11 cellular contexts compared by ENCODE assay signal in genomic region chrX:72554448-72555140, GRCh38. TPM values are rescaled to one million over a fixed set of nuclear protein-coding genes. Genes with fewer than 3 reads are reported as not detected.
DNase-seq lines count a peak whose midpoint lies in the region; ATAC-seq and TF ChIP-seq lines count a peak whose summit lies in the region.
"Had no signal": no experiment of that assay in that cellular context is flagged by ENCODE, and none has a peak within 500 bp of the region (broad histone marks: within the 10 kb centered on the region; RNA-seq: fewer than 3 reads in every experiment).

No MANE protein-coding gene starts in this region.

- H3K27me3 ChIP-seq in GM06990 (replicated peaks; ENCODE audit: control insufficient read depth, insufficient read depth, low read length) (no peaks in the 10 kb centered on the region), ascending aorta (no peaks in the 10 kb centered on the region)
- no peaks in the 10 kb centered on the region for H3K27me3 ChIP-seq in CD8-positive, alpha-beta T cell (ENCODE audit: insufficient read depth, low read length)

- H3K27ac Mint-ChIP-seq in CD8-positive, alpha-beta T cell, result no peak overlapping the region
- H3K27ac Mint-ChIP-seq: natural killer cell had no signal

- no peak overlapping the region for H3K4me3 Mint-ChIP-seq in CD8-positive, alpha-beta T cell
- H3K4me3 Mint-ChIP-seq: natural killer cell had no signal

- no peaks in the 10 kb centered on the region; the same call in 1 of the 2 replicates for H3K36me3 ChIP-seq in GM06990 (ENCODE audit: control insufficient read depth, insufficient read depth, low read length)
- H3K36me3 ChIP-seq in ascending aorta, result no peaks in the 10 kb centered on the region
- H3K36me3 ChIP-seq in mesodermal cell (ENCODE audit: control insufficient read depth, insufficient read depth, low read length), result no peaks in the 10 kb centered on the region
- H3K36me3 ChIP-seq in CD8-positive, alpha-beta T cell (ENCODE audit: insufficient read depth, low read length), result no peaks in the 10 kb centered on the region
- H3K36me3 ChIP-seq: heart left ventricle had no signal

- ATAC-seq in CD8-positive, alpha-beta T cell, result no peak
- ATAC-seq: natural killer cell had no signal

- POLR2A ChIA-PET in CD8-positive, alpha-beta T cell (lab: Charles Lee), result no interaction called here

- TF ChIP-seq CTCF in GM06990 (IDR thresholded peaks at IDR 0.05; ENCODE audit: insufficient read depth, low read length, poor library complexity, severe bottlenecking) (peak; percentile 9), ascending aorta (IDR thresholded peaks at IDR 0.05) (no peak)
- TF ChIP-seq CTCF in CD8-positive, alpha-beta T cell (IDR thresholded peaks at IDR 0.05), result no peak

- H3K9me3 Mint-ChIP-seq in CD8-positive, alpha-beta T cell, result no peaks in the 10 kb centered on the region
- H3K9me3 Mint-ChIP-seq: natural killer cell had no signal

- WGBS in mesodermal cell (ENCODE audit: insufficient coverage in 2 of 2), 2 experiments, result 6 to 15% methylated on average over 3 of the region's 16 CpGs

- H3K9me3 ChIP-seq in ascending aorta (no peaks in the 10 kb centered on the region), mesodermal cell (ENCODE audit: control insufficient read depth, low read length) (no peaks in the 10 kb centered on the region)
- H3K9me3 ChIP-seq in CD8-positive, alpha-beta T cell (ENCODE audit: low read length), result no peaks in the 10 kb centered on the region
- H3K9me3 ChIP-seq: heart left ventricle had no signal

- CTCF ChIA-PET in CD8-positive, alpha-beta T cell (lab: Charles Lee), result interaction anchor here (0.7 kb wide), 1 partner anchor 11 kb away, joined by 4 read pairs; no protein-coding TSS in a partner anchor

- H3K4me1 ChIP-seq in ascending aorta (peaks cover 0 to 5% of the 10 kb centered on the region in 2 donors), mesodermal cell (ENCODE audit: control insufficient read depth, insufficient read depth, low read length, poor library complexity, severe bottlenecking) (no peaks in the 10 kb centered on the region)
- H3K4me1 ChIP-seq in CD8-positive, alpha-beta T cell (ENCODE audit: insufficient read depth, low read length), result no peaks in the 10 kb centered on the region

- peak overlapping the region; percentile 11 to 63 for H3K27ac ChIP-seq in ascending aorta
- H3K27ac ChIP-seq in mesodermal cell (ENCODE audit: low read depth, low read length, severe bottlenecking), result peak overlapping the region; percentile 49
- H3K27ac ChIP-seq in CD8-positive, alpha-beta T cell (ENCODE audit: low read depth, low read length), result no peak overlapping the region
- H3K27ac ChIP-seq: heart left ventricle had no signal

- intact Hi-C loops in ascending aorta (cut with DNase I), result no loop called here
- intact Hi-C loops in CD8-positive, alpha-beta T cell (cut with DNase I, micrococcal nuclease), result no loop called here

- H3K27me3 Mint-ChIP-seq in CD8-positive, alpha-beta T cell (ENCODE audit: low read depth), result no peaks in the 10 kb centered on the region

- H3K4me3 ChIP-seq in GM06990 (replicated peaks; ENCODE audit: low read depth, low read length), result no peak overlapping the region
- H3K4me3 ChIP-seq in ascending aorta, result no peak overlapping the region
- no peak overlapping the region for H3K4me3 ChIP-seq in mesodermal cell (ENCODE audit: extremely low read depth, insufficient read depth, low read length, poor library complexity, severe bottlenecking)
- H3K4me3 ChIP-seq in CD8-positive, alpha-beta T cell (ENCODE audit: low read depth, low read length), result no peak overlapping the region
- H3K4me3 ChIP-seq: heart left ventricle had no signal

- peaks cover 17% of the 10 kb centered on the region for H3K36me3 Mint-ChIP-seq in CD8-positive, alpha-beta T cell
- H3K36me3 Mint-ChIP-seq: natural killer cell had no signal

- DNase-seq in GM06990 (ENCODE audit: extremely low read depth, insufficient read length) (no peak), M059J (ENCODE audit: low read depth) (peak; percentile 29), ascending aorta (ENCODE audit: low spot score in 2 of 2) (peak in 1 of 2 donors; percentile 66), SKM-1 treated with dmso at 0.1 percent for 144 hours (lab: John Stamatoyannopoulos, UW; ENCODE audit: unreplicated experiment) (no peak), NCI-H446 (lab: John Stamatoyannopoulos, UW) (no peak)
- no peak for DNase-seq in CD8-positive, alpha-beta T cell
- no peak for DNase-seq in NK-92 treated with Interleukin-12 subunit alpha and Interleukin-12 subunit beta, amount 100 ng/mL, for 24 hours (lab: John Stamatoyannopoulos, UW)
- DNase-seq: DMS53, heart left ventricle, natural killer cell had no signal

- peaks cover 21% of the 10 kb centered on the region for H3K4me1 Mint-ChIP-seq in CD8-positive, alpha-beta T cell (ENCODE audit: low read depth)

RNA-seq across cellular contexts. Expression of gene HDAC8, which starts 18.0 kb away (rescaled TPM):
- total RNA-seq in M059J (2014; rRNA removed; shearing (Covaris generic)), result 38.3 and 68.8 TPM in 2 replicates
- 41.1 TPM for total RNA-seq in ascending aorta
- 27.7 TPM for polyA plus RNA-seq in mesodermal cell (2013, experiment 1 of 2)
- 22.9 TPM for polyA plus RNA-seq in mesodermal cell (2013, experiment 2 of 2)
- 1 to 10 TPM; 5.7 to 6.8 TPM for total RNA-seq in CD8-positive, alpha-beta T cell
